In genomic region chr3:183500981-183501704, GRCh38 we compare ENCODE assay signal across 18 cellular contexts. TPM values are rescaled to one million over a fixed set of nuclear protein-coding genes. Genes with fewer than 3 reads are reported as not detected.
DNase-seq lines count a peak whose midpoint lies in the region; ATAC-seq, FAIRE-seq and TF ChIP-seq lines count a peak whose summit lies in the region.
"Had no signal": no experiment of that assay in that cellular context is flagged by ENCODE, and none has a peak within 500 bp of the region (broad histone marks: within the 10 kb centered on the region; RNA-seq: fewer than 3 reads in every experiment).

No MANE protein-coding gene starts in this region.

- H3K9me3 ChIP-seq in CD4-positive, alpha-beta T cell (ENCODE audit: control insufficient read depth, low read length): peaks cover 5% of the 10 kb centered on the region
- H3K9me3 ChIP-seq in K562 (replicated peaks; ENCODE audit: control insufficient read depth, insufficient read depth, low read depth, low read length) (no peaks in the 10 kb centered on the region; the same call in 1 of the 2 replicates), prostate gland (no peaks in the 10 kb centered on the region)

- no peaks in the 10 kb centered on the region for H3K79me2 ChIP-seq in K562 (ENCODE audit: control insufficient read depth, insufficient read depth, low read length)

- H3K4me2 ChIP-seq in K562 (ENCODE audit: insufficient read depth, low read length): no peak overlapping the region; the same call in 1 of the 2 replicates
- H3K4me2 ChIP-seq: BLaER1 had no signal

- no peaks in the 10 kb centered on the region for H3K36me3 ChIP-seq in K562 (ENCODE audit: control insufficient read depth, insufficient read depth, low read length)
- no peaks in the 10 kb centered on the region for H3K36me3 ChIP-seq in prostate gland

- H3K9me1 ChIP-seq in K562 (ENCODE audit: control insufficient read depth, insufficient read depth, low read length): no peaks in the 10 kb centered on the region

- no peak overlapping the region for H3K27ac Mint-ChIP-seq in activated CD8-positive, alpha-beta memory T cell treated with anti-CD3 and anti-CD28 coated beads, Interleukin-2, amount 10 ng/mL, durations not matched to agents 7 days and 5 days
- H3K27ac Mint-ChIP-seq in CD4-positive, alpha-beta T cell: peak overlapping the region; percentile 46
- peak overlapping the region in 7 of 10 donors; percentile 4 to 90 (median 27) for H3K27ac Mint-ChIP-seq in naive thymus-derived CD8-positive, alpha-beta T cell

- 43% methylated on average over 15 of the region's 15 CpGs for WGBS in K562 (ENCODE audit: insufficient coverage, low coverage, missing lambda C conversion rate)
- WGBS in prostate gland: 88% methylated on average over 15 of the region's 15 CpGs

- H3K4me3 ChIP-seq in K562 (no peak overlapping the region), prostate gland (no peak overlapping the region)
- H3K4me3 ChIP-seq: BLaER1 had no signal

- POLR2A ChIA-PET in CD4-positive, alpha-beta T cell (lab: Charles Lee): no interaction called here
- POLR2A ChIA-PET in K562 (lab: Yijun Ruan, JAX): interaction anchor here (1.4 kb wide), 1 partner anchor 15 kb away, joined by 5 read pairs; no protein-coding TSS in a partner anchor
- POLR2A ChIA-PET in naive thymus-derived CD8-positive, alpha-beta T cell (lab: Charles Lee): no interaction called here

- H3K27ac ChIP-seq in CD4-positive, alpha-beta T cell (ENCODE audit: low read depth, low read length): no peak overlapping the region
- H3K27ac ChIP-seq in K562 (ENCODE audit: extremely low read depth, low read depth, low read length): peak overlapping the region; percentile 13; the same call in 1 of the 3 replicates
- no peak overlapping the region for H3K27ac ChIP-seq in prostate gland
- H3K27ac ChIP-seq: BLaER1 had no signal

- peak; percentile 18 for DNase-seq in activated CD8-positive, alpha-beta memory T cell treated with anti-CD3 and anti-CD28 coated beads, Interleukin-2, amount 10 ng/mL, durations not matched to agents 7 days and 5 days
- DNase-seq in activated CD8-positive, alpha-beta memory T cell treated with anti-CD3 and anti-CD28 coated beads, Interleukin-2, amount 50 U/mL, for 4 hours: no peak
- DNase-seq in CD4-positive, alpha-beta T cell: no peak
- DNase-seq in K562 (ENCODE audit: extremely low read depth in 1 of 4, low spot score in 3 of 4) (no peak), NCI-H1092 treated with DMSO at 0.1 percent for 48 hours (lab: John Stamatoyannopoulos, UW) (no peak), prostate gland (ENCODE audit: low spot score) (no peak), cerebellar nuclear complex (lab: John Stamatoyannopoulos, UW) (no peak)
- DNase-seq in naive thymus-derived CD8-positive, alpha-beta T cell: no peak
- DNase-seq: 8988T, GOT3, KBM-7, MV-4-11, NCI-H774, SHP77 had no signal

- in situ Hi-C loops in K562 (cut with MboI): no loop called here

- CTCF ChIA-PET in activated CD8-positive, alpha-beta memory T cell treated with anti-CD3 and anti-CD28 coated beads, Interleukin-2, amount 10 ng/mL, durations not matched to agents 7 days and 5 days (lab: Charles Lee): no interaction called here
- CTCF ChIA-PET in CD4-positive, alpha-beta T cell (lab: Charles Lee): no interaction called here
- CTCF ChIA-PET in K562 (lab: Yijun Ruan, JAX; ENCODE audit: low intra/inter-chr PET ratio): no interaction called here

- H3K4me3 Mint-ChIP-seq in activated CD8-positive, alpha-beta memory T cell treated with anti-CD3 and anti-CD28 coated beads, Interleukin-2, amount 10 ng/mL, durations not matched to agents 7 days and 5 days: no peak overlapping the region
- H3K4me3 Mint-ChIP-seq in CD4-positive, alpha-beta T cell: no peak overlapping the region
- H3K4me3 Mint-ChIP-seq in naive thymus-derived CD8-positive, alpha-beta T cell: no peak overlapping the region

- TF ChIP-seq RAD21 in K562 (CRISPR knock-in tag; conservative IDR thresholded peaks at IDR 0.05 in 1 of 2, IDR thresholded peaks at IDR 0.05 in 1 of 2): no peak

- TF ChIP-seq CTCF in CD4-positive, alpha-beta T cell (IDR thresholded peaks at IDR 0.05): no peak
- TF ChIP-seq CTCF in K562 (IDR thresholded peaks at IDR 0.05 in 2 of 3, conservative IDR thresholded peaks at IDR 0.05 in 1 of 3; ENCODE audit: insufficient read depth in 2 of 3, low read depth in 1 of 3, low read length in 3 of 3): no peak
- no peak for TF ChIP-seq CTCF in prostate gland (IDR thresholded peaks at IDR 0.05)

- peaks cover 1% of the 10 kb centered on the region for H3K4me1 Mint-ChIP-seq in activated CD8-positive, alpha-beta memory T cell treated with anti-CD3 and anti-CD28 coated beads, Interleukin-2, amount 10 ng/mL, durations not matched to agents 7 days and 5 days
- H3K4me1 Mint-ChIP-seq in CD4-positive, alpha-beta T cell (ENCODE audit: low read depth): peaks cover 34% of the 10 kb centered on the region
- H3K4me1 Mint-ChIP-seq in naive thymus-derived CD8-positive, alpha-beta T cell: peaks cover 3 to 19% (median 9%) of the 10 kb centered on the region in 4 donors

- FAIRE-seq in K562 (lab: Jason Lieb, UNC): no peak
- FAIRE-seq: GM12892 had no signal

- H3K9me3 Mint-ChIP-seq in activated CD8-positive, alpha-beta memory T cell treated with anti-CD3 and anti-CD28 coated beads, Interleukin-2, amount 10 ng/mL, durations not matched to agents 7 days and 5 days (ENCODE audit: low read depth): peaks cover 2% of the 10 kb centered on the region
- H3K9me3 Mint-ChIP-seq in CD4-positive, alpha-beta T cell: no peaks in the 10 kb centered on the region
- peaks cover 0 to 11% (median 9%) of the 10 kb centered on the region in 9 donors for H3K9me3 Mint-ChIP-seq in naive thymus-derived CD8-positive, alpha-beta T cell

- intact Hi-C loops in CD4-positive, alpha-beta T cell (cut with DNase I, micrococcal nuclease): no loop called here
- intact Hi-C loops in K562 (cut with micrococcal nuclease) (no loop called here), prostate gland (cut with DNase I) (no loop called here)

- H3K36me3 Mint-ChIP-seq in activated CD8-positive, alpha-beta memory T cell treated with anti-CD3 and anti-CD28 coated beads, Interleukin-2, amount 10 ng/mL, durations not matched to agents 7 days and 5 days: peaks cover 30% of the 10 kb centered on the region
- peaks cover 93% of the 10 kb centered on the region for H3K36me3 Mint-ChIP-seq in CD4-positive, alpha-beta T cell (ENCODE audit: low read depth)
- H3K36me3 Mint-ChIP-seq in naive thymus-derived CD8-positive, alpha-beta T cell: peaks cover 15 to 92% (median 40%) of the 10 kb centered on the region in 3 donors

- no peaks in the 10 kb centered on the region for H4K20me1 ChIP-seq in K562 (replicated peaks; ENCODE audit: control insufficient read depth, insufficient read depth, low read length)
- H4K20me1 ChIP-seq: BLaER1 had no signal

- BruUV-seq in K562 (replicated peaks; lab: Mats Ljungman, UMichigan): no TSS peak

- no peaks in the 10 kb centered on the region for H3K27me3 ChIP-seq in CD4-positive, alpha-beta T cell (ENCODE audit: control insufficient read depth, insufficient read depth, low read length)
- H3K27me3 ChIP-seq in K562 (ENCODE audit: control insufficient read depth in 2 of 2, insufficient read depth in 2 of 2, low read length in 2 of 2): no peaks in the 10 kb centered on the region
- H3K27me3 ChIP-seq in prostate gland (replicated peaks; ENCODE audit: insufficient read depth): no peaks in the 10 kb centered on the region
- H3K27me3 ChIP-seq: BLaER1 had no signal

- peak overlapping the region in 1 of 2 experiments; percentile 39; a peak in 1 of 4 replicates for H3K9ac ChIP-seq in K562 (ENCODE audit: insufficient read depth in 1 of 2, low read depth in 2 of 2, low read length in 2 of 2)
- H3K9ac ChIP-seq: BLaER1 had no signal

- H3K27me3 Mint-ChIP-seq in activated CD8-positive, alpha-beta memory T cell treated with anti-CD3 and anti-CD28 coated beads, Interleukin-2, amount 10 ng/mL, durations not matched to agents 7 days and 5 days: no peaks in the 10 kb centered on the region
- no peaks in the 10 kb centered on the region for H3K27me3 Mint-ChIP-seq in CD4-positive, alpha-beta T cell
- H3K27me3 Mint-ChIP-seq in naive thymus-derived CD8-positive, alpha-beta T cell: no peaks in the 10 kb centered on the region

- TF ChIP-seq POLR2A in K562 (conservative IDR thresholded peaks at IDR 0.05): no peak
- no peak for TF ChIP-seq POLR2A in prostate gland (IDR thresholded peaks at IDR 0.05)

- ATAC-seq in activated CD8-positive, alpha-beta memory T cell treated with anti-CD3 and anti-CD28 coated beads, Interleukin-2, amount 10 ng/mL, durations not matched to agents 7 days and 5 days: no peak
- no peak for ATAC-seq in CD4-positive, alpha-beta T cell (ENCODE audit: poor library complexity)
- ATAC-seq in K562: peak; percentile 50
- no peak for ATAC-seq in naive thymus-derived CD8-positive, alpha-beta T cell
- ATAC-seq: Panc1 had no signal

- peak overlapping the region; percentile 84 for H2AFZ ChIP-seq in K562 (ENCODE audit: low read depth, low read length)

- no peak for TF ChIP-seq EP300 in K562 (IDR thresholded peaks at IDR 0.05; ENCODE audit: low read length)

- peaks cover 0 to 8% of the 10 kb centered on the region in 2 experiments; a peak in 3 of 5 replicates for H3K4me1 ChIP-seq in K562 (replicated peaks in 1 of 2; ENCODE audit: control insufficient read depth in 2 of 2, insufficient read depth in 2 of 2, low read length in 2 of 2)
- no peaks in the 10 kb centered on the region for H3K4me1 ChIP-seq in prostate gland (replicated peaks)
- H3K4me1 ChIP-seq: BLaER1 had no signal

RNA-seq across cellular contexts. Expression of gene KLHL6, which starts 54.4 kb away (rescaled TPM):
- total RNA-seq in activated CD8-positive, alpha-beta memory T cell treated with anti-CD3 and anti-CD28 coated beads, Interleukin-2, amount 10 ng/mL, durations not matched to agents 7 days and 5 days: 10 to 100 TPM; 30.9 to 31.5 TPM
- 10 to 100 TPM; 23.9 to 24.2 TPM for total RNA-seq in CD4-positive, alpha-beta T cell
- 1.2 and 1.8 TPM in 2 replicates for total RNA-seq in K562 (2011; cell fraction: chromatin; rRNA removed; ENCODE audit: low replicate concordance)
- 0.67 and 0.92 TPM in 2 replicates for total RNA-seq in K562 (2011; cell fraction: nucleolus; rRNA removed)
- 1.3 and 1.8 TPM in 2 replicates for total RNA-seq in K562 (2011; cell fraction: nucleoplasm; rRNA removed)
- total RNA-seq in K562 (2014; rRNA removed): 1.2 and 1.4 TPM in 2 replicates
- total RNA-seq in K562 (2014; rRNA removed; fragmentation: Illumina TruSeq; extraction: Trizol): 1.9 and 2.0 TPM in 2 replicates
- total RNA-seq in K562 (2015; rRNA removed; fragmentation: Illumina TruSeq; extraction: Trizol): 1.2 and 1.3 TPM in 2 replicates
- 1.4 and 2.1 TPM in 2 replicates for total RNA-seq in K562 (2021)
- 0.61 and 0.70 TPM in 2 replicates for polyA plus RNA-seq in K562 (2011; rRNA removed)
- polyA plus RNA-seq in K562 (2011; cell fraction: cytosol; rRNA removed): 0.37 and 0.46 TPM in 2 replicates
- 1.2 and 1.5 TPM in 2 replicates for polyA plus RNA-seq in K562 (2011; cell fraction: nucleus; rRNA removed)
- polyA plus RNA-seq in K562 (2012): 1.4 and 5.2 TPM in 2 replicates
- polyA plus RNA-seq in K562 (2014; fragmentation: Illumina TruSeq; extraction: Trizol): 1.7 TPM in 2 replicates
- polyA plus RNA-seq in K562 (2014; fragmentation: Nextera tagmentation; extraction: Ambion mirVana): under 1 TPM; 0.18 to 0.46 TPM
- 1.7 and 2.1 TPM in 2 replicates for polyA plus RNA-seq in K562 (2014; rRNA removed)
- polyA minus RNA-seq in K562 (2011; rRNA and poly(A)+ RNA removed): 0.67 and 1.1 TPM in 2 replicates
- polyA minus RNA-seq in K562 (2011; cell fraction: cytosol; rRNA and poly(A)+ RNA removed): 0.27 and 0.48 TPM in 2 replicates
- polyA minus RNA-seq in K562 (2011; cell fraction: nucleus; rRNA and poly(A)+ RNA removed): 0.81 and 1.3 TPM in 2 replicates
- total RNA-seq in naive thymus-derived CD8-positive, alpha-beta T cell: 10 to 100 TPM; 58.9 to 59.0 TPM
- 10 to 100 TPM in 2 of 3 donors, 1 to 10 TPM in 1; 7.6 to 20.7 (median 18.6) TPM for polyA plus RNA-seq in naive thymus-derived CD8-positive, alpha-beta T cell
- 1 to 10 TPM; 1.0 to 1.2 TPM for total RNA-seq in prostate gland
- total RNA-seq: NCI-H460 had no signal

Comparison
In these comparisons a context has a peak if more than half of its experiments do, and no peak if none do; other contexts are left out.
1. RNA of gene KLHL6, which starts 54.4 kb away (total RNA-seq): 58.9 to 59.0 TPM in naive thymus-derived CD8-positive, alpha-beta T cell, 30.9 to 31.5 TPM in activated CD8-positive, alpha-beta memory T cell treated with anti-CD3 and anti-CD28 coated beads, Interleukin-2, amount 10 ng/mL, durations not matched to agents 7 days and 5 days and 23.9 to 24.2 TPM in CD4-positive, alpha-beta T cell; 0.67 to 2.1 TPM in K562 and 1.0 to 1.2 TPM in prostate gland; every median in the first group is over 4 times any median in the second.